Comparison of ENCODE assay signal across 12 cellular contexts in the genomic region with DNA sequence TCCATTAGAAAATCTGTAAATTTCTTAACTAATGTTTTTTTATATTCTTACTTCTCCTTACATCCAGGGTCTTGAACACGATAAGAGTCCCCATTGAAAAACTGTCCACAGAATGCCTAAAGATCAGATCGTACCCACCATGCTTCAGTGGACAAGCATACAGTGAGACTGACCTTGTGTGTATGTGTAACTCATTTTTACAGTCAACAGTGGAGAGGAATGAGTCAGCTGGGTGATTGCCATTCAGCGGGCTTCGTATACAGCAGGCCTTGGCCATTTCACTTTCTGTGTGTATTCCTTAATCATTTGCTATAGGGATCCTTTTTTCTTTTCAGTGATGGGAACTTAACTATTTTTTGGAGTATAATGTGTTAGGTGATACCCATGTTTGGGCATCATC. TPM values are rescaled to one million over a fixed set of nuclear protein-coding genes. Genes with fewer than 3 reads are reported as not detected.
DNase-seq lines count a peak whose midpoint lies in the region; ATAC-seq and TF ChIP-seq lines count a peak whose summit lies in the region.
"Had no signal": no experiment of that assay in that cellular context is flagged by ENCODE, and none has a peak within 500 bp of the region (broad histone marks: within the 10 kb centered on the region; RNA-seq: fewer than 3 reads in every experiment).

No MANE protein-coding gene starts in this region.

- CTCF ChIA-PET in CD8-positive, alpha-beta memory T cell (lab: Charles Lee), result interaction anchor here (1.6 kb wide), 1 partner anchor 127 kb away, joined by 3 read pairs; no protein-coding TSS in a partner anchor

- peaks cover 38% of the 10 kb centered on the region for H3K36me3 ChIP-seq in CD8-positive, alpha-beta memory T cell (ENCODE audit: insufficient read depth, low read length)

- peak; percentile 27 for DNase-seq in AG08396 (ENCODE audit: low spot score)
- DNase-seq in choroid plexus epithelial cell (ENCODE audit: low read depth), result peak; percentile 82
- DNase-seq in CD8-positive, alpha-beta memory T cell, result no peak
- no peak for DNase-seq in NK-92 (lab: John Stamatoyannopoulos, UW; ENCODE audit: unreplicated experiment)
- DNase-seq in cerebellar cortex (ENCODE audit: low spot score), result no peak
- DNase-seq: activated naive CD4-positive, alpha-beta T cell treated with anti-CD3 and anti-CD28 coated beads for 36 hours; CD4-positive, CD25-positive, alpha-beta regulatory T cell had no signal

- no peak for TF ChIP-seq CTCF in choroid plexus epithelial cell (conservative IDR thresholded peaks at IDR 0.05; ENCODE audit: low read depth, low read length)

- no peak overlapping the region for H3K27ac ChIP-seq in CD8-positive, alpha-beta memory T cell (ENCODE audit: low read depth, low read length)

- H3K4me3 ChIP-seq in choroid plexus epithelial cell (ENCODE audit: low read depth, low read length), result no peak overlapping the region
- no peak overlapping the region for H3K4me3 ChIP-seq in CD8-positive, alpha-beta memory T cell (ENCODE audit: low read length)

- no peaks in the 10 kb centered on the region for H3K9me3 ChIP-seq in CD8-positive, alpha-beta memory T cell (ENCODE audit: low read length)

- peaks cover 4 to 48% (median 41%) of the 10 kb centered on the region in 3 donors for H3K36me3 Mint-ChIP-seq in CD8-positive, alpha-beta memory T cell

- H3K27ac Mint-ChIP-seq in CD8-positive, alpha-beta memory T cell, result peak overlapping the region in 3 of 8 donors; percentile 18 to 57 (median 27)
- H3K27ac Mint-ChIP-seq: activated naive CD4-positive, alpha-beta T cell treated with anti-CD3 and anti-CD28 coated beads for 36 hours; CD4-positive, CD25-positive, alpha-beta regulatory T cell; T-helper 1 cell treated with Interleukin-12 subunit alpha and Interleukin-12 subunit beta and Interleukin-4 antibody, amounts not matched to agents 30 μg/mL and 1 μg/mL, for 36 hours had no signal

- no peaks in the 10 kb centered on the region for H3K27me3 Mint-ChIP-seq in CD8-positive, alpha-beta memory T cell
- H3K27me3 Mint-ChIP-seq: CD4-positive, CD25-positive, alpha-beta regulatory T cell had no signal

- ATAC-seq in GM19397 (IDR thresholded peaks at IDR 0.05; ENCODE audit: unreplicated experiment) (peak; percentile 60), HG03378 (IDR thresholded peaks at IDR 0.05; ENCODE audit: unreplicated experiment) (peak; percentile 76), GM21717 (IDR thresholded peaks at IDR 0.05; ENCODE audit: unreplicated experiment) (no peak)

- H3K4me1 ChIP-seq in CD8-positive, alpha-beta memory T cell (ENCODE audit: insufficient read depth, low read length), result peaks cover 6% of the 10 kb centered on the region

- H3K4me3 Mint-ChIP-seq in CD8-positive, alpha-beta memory T cell, result no peak overlapping the region
- H3K4me3 Mint-ChIP-seq: activated naive CD4-positive, alpha-beta T cell treated with anti-CD3 and anti-CD28 coated beads for 36 hours; CD4-positive, CD25-positive, alpha-beta regulatory T cell; T-helper 1 cell treated with Interleukin-12 subunit alpha and Interleukin-12 subunit beta and Interleukin-4 antibody, amounts not matched to agents 30 μg/mL and 1 μg/mL, for 36 hours had no signal

- H3K27me3 ChIP-seq in CD8-positive, alpha-beta memory T cell (ENCODE audit: insufficient read depth, low read length, poor library complexity, severe bottlenecking), result no peaks in the 10 kb centered on the region

- H3K9me3 Mint-ChIP-seq in CD8-positive, alpha-beta memory T cell, result no peaks in the 10 kb centered on the region
- H3K9me3 Mint-ChIP-seq: activated naive CD4-positive, alpha-beta T cell treated with anti-CD3 and anti-CD28 coated beads for 36 hours; CD4-positive, CD25-positive, alpha-beta regulatory T cell; T-helper 1 cell treated with Interleukin-12 subunit alpha and Interleukin-12 subunit beta and Interleukin-4 antibody, amounts not matched to agents 30 μg/mL and 1 μg/mL, for 36 hours had no signal

- H3K4me1 Mint-ChIP-seq in CD8-positive, alpha-beta memory T cell, result peaks cover 11 to 24% (median 23%) of the 10 kb centered on the region in 3 donors

- POLR2A ChIA-PET in CD8-positive, alpha-beta memory T cell (lab: Charles Lee), result no interaction called here

RNA-seq across cellular contexts. Expression of a gene that starts 10.6 kb away (rescaled TPM):
- 10 to 100 TPM; 41.3 to 44.8 TPM for total RNA-seq in CD8-positive, alpha-beta memory T cell
- polyA plus RNA-seq in CD8-positive, alpha-beta memory T cell, result 16.6 TPM
- polyA plus RNA-seq: neural cell had no signal

Comparison
In these comparisons a context has a peak if more than half of its experiments do, and no peak if none do; other contexts are left out.
1. DNase-seq: peak in AG08396 (single experiment) and choroid plexus epithelial cell (single experiment); none in CD8-positive, alpha-beta memory T cell (0 of 5), NK-92 (single experiment) and cerebellar cortex (single experiment).